In genomic region chr22:24437820-24438328, GRCh38 we compare ENCODE assay signal across 10 cellular contexts. TPM values are rescaled to one million over a fixed set of nuclear protein-coding genes. Genes with fewer than 3 reads are reported as not detected.
DNase-seq lines count a peak whose midpoint lies in the region; ATAC-seq, FAIRE-seq and TF ChIP-seq lines count a peak whose summit lies in the region.
"Had no signal": no experiment of that assay in that cellular context is flagged by ENCODE, and none has a peak within 500 bp of the region (broad histone marks: within the 10 kb centered on the region; RNA-seq: fewer than 3 reads in every experiment).

No MANE protein-coding gene starts in this region.

- peak; percentile 12 for TF ChIP-seq CTCF in astrocyte (IDR thresholded peaks at IDR 0.05; ENCODE audit: insufficient read depth, low read depth, low read length)

- H2BK5ac ChIP-seq in trophoblast cell (ENCODE audit: low read depth, low read length, poor library complexity), result no peak overlapping the region

- H3K4me1 ChIP-seq in astrocyte (ENCODE audit: insufficient read depth, low read length), result peaks cover 16% of the 10 kb centered on the region
- H3K4me1 ChIP-seq in trophoblast cell (ENCODE audit: control insufficient read depth in 1 of 2, insufficient read depth in 2 of 2, low read length in 2 of 2), result no peaks in the 10 kb centered on the region

- no peak overlapping the region for H3K4me3 Mint-ChIP-seq in activated CD4-positive, alpha-beta T cell treated with anti-CD3 and anti-CD28 coated beads for 36 hours
- H3K4me3 Mint-ChIP-seq in astrocyte (ENCODE audit: unreplicated experiment), result no peak overlapping the region
- H3K4me3 Mint-ChIP-seq: neural crest cell had no signal

- no peaks in the 10 kb centered on the region for H3K79me2 ChIP-seq in astrocyte (ENCODE audit: insufficient read depth, low read length)
- H3K79me2 ChIP-seq in trophoblast cell (ENCODE audit: control insufficient read depth, insufficient read depth, low read length, poor library complexity), result no peaks in the 10 kb centered on the region

- no peak overlapping the region for H3K4ac ChIP-seq in trophoblast cell (ENCODE audit: low read depth, low read length)

- H3K4me3 ChIP-seq in astrocyte (ENCODE audit: insufficient read depth, low read depth, low read length) (no peak overlapping the region), trophoblast cell (ENCODE audit: low read depth, low read length) (no peak overlapping the region)
- H3K4me3 ChIP-seq: thoracic aorta had no signal

- H2BK12ac ChIP-seq in trophoblast cell (ENCODE audit: low read length), result no peak overlapping the region

- H3K36me3 ChIP-seq in astrocyte (ENCODE audit: insufficient read depth, low read length), result no peaks in the 10 kb centered on the region
- H3K36me3 ChIP-seq in trophoblast cell (ENCODE audit: control insufficient read depth in 1 of 2, insufficient read depth in 2 of 2, low read length in 2 of 2), result no peaks in the 10 kb centered on the region
- H3K36me3 ChIP-seq: thoracic aorta had no signal

- H2AK5ac ChIP-seq in trophoblast cell (ENCODE audit: low read length), result no peak overlapping the region

- no peaks in the 10 kb centered on the region for H3K9me3 Mint-ChIP-seq in activated CD4-positive, alpha-beta T cell treated with anti-CD3 and anti-CD28 coated beads for 36 hours (ENCODE audit: low read depth)
- peaks cover 5% of the 10 kb centered on the region for H3K9me3 Mint-ChIP-seq in astrocyte (ENCODE audit: unreplicated experiment)
- H3K9me3 Mint-ChIP-seq: neural crest cell had no signal

- H3K79me1 ChIP-seq in trophoblast cell (ENCODE audit: low read length), result no peaks in the 10 kb centered on the region

- H3K9me3 ChIP-seq in astrocyte (ENCODE audit: insufficient read depth, low read depth, low read length) (no peaks in the 10 kb centered on the region), trophoblast cell (ENCODE audit: insufficient read depth, low read depth, low read length) (no peaks in the 10 kb centered on the region)
- H3K9me3 ChIP-seq: thoracic aorta had no signal

- no peaks in the 10 kb centered on the region for H3K27me3 ChIP-seq in astrocyte (ENCODE audit: insufficient read depth, low read length)
- no peaks in the 10 kb centered on the region for H3K27me3 ChIP-seq in trophoblast cell (ENCODE audit: insufficient read depth, low read length)

- CTCF ChIA-PET in activated CD4-positive, alpha-beta T cell treated with anti-CD3 and anti-CD28 coated beads for 36 hours (lab: Charles Lee), result interaction anchor here (0.9 to 2.0 kb wide), 4 partner anchors 11 to 90 kb away, joined by 3 to 9 read pairs (median 4); partner anchors contain the start of gene ADORA2A

- H2AFZ ChIP-seq in astrocyte (ENCODE audit: low read depth, low read length), result no peak overlapping the region
- no peak overlapping the region for H2AFZ ChIP-seq in trophoblast cell (ENCODE audit: insufficient read depth, low read length, poor library complexity)

- H4K91ac ChIP-seq in trophoblast cell (ENCODE audit: low read depth, low read length), result no peak overlapping the region

- intact Hi-C loops in activated CD4-positive, alpha-beta T cell treated with anti-CD3 and anti-CD28 coated beads for 36 hours (cut with DNase I, micrococcal nuclease), result no loop called here

- DNase-seq in activated CD4-positive, alpha-beta T cell treated with anti-CD3 and anti-CD28 coated beads for 36 hours, result peak; percentile 44
- DNase-seq in activated CD4-positive, alpha-beta T cell treated with anti-CD3 and anti-CD28 coated beads, Interleukin-2, amount 50 U/mL, for 1 hour, result no peak
- DNase-seq in HT1080 (ENCODE audit: low read depth) (peak; percentile 28), astrocyte (ENCODE audit: low read depth) (no peak), trophoblast cell (peak; percentile 61 to 68), amygdala (lab: John Stamatoyannopoulos, UW) (no peak), KBM-7 (no peak)

- no peak overlapping the region for H3K9ac ChIP-seq in astrocyte (ENCODE audit: low read length)
- H3K9ac ChIP-seq in trophoblast cell (ENCODE audit: low read length), result no peak overlapping the region

- no peak overlapping the region for H3K23ac ChIP-seq in trophoblast cell (ENCODE audit: low read length)

- H4K20me1 ChIP-seq in astrocyte (ENCODE audit: insufficient read depth, low read length), result no peaks in the 10 kb centered on the region

- H3K27ac ChIP-seq in astrocyte (ENCODE audit: low read depth, low read length), result no peak overlapping the region
- no peak overlapping the region for H3K27ac ChIP-seq in trophoblast cell (ENCODE audit: low read depth, low read length)
- H3K27ac ChIP-seq: thoracic aorta had no signal

- H3K18ac ChIP-seq in trophoblast cell (ENCODE audit: low read length), result no peak overlapping the region

- no peak overlapping the region for H3K4me2 ChIP-seq in astrocyte (ENCODE audit: low read length)
- H3K4me2 ChIP-seq in trophoblast cell (ENCODE audit: low read length), result no peak overlapping the region

- H3K36me3 Mint-ChIP-seq in activated CD4-positive, alpha-beta T cell treated with anti-CD3 and anti-CD28 coated beads for 36 hours (ENCODE audit: low read depth), result peaks cover 58% of the 10 kb centered on the region
- H3K36me3 Mint-ChIP-seq in astrocyte (ENCODE audit: low read depth, unreplicated experiment), result peaks cover 3% of the 10 kb centered on the region

- H4K8ac ChIP-seq in trophoblast cell (ENCODE audit: low read depth, low read length), result no peak overlapping the region

- POLR2A ChIA-PET in activated CD4-positive, alpha-beta T cell treated with anti-CD3 and anti-CD28 coated beads for 36 hours (lab: Charles Lee), result no interaction called here

- FAIRE-seq in astrocyte (lab: Jason Lieb, UNC), result no peak

- in situ Hi-C loops in KBM-7 (cut with MboI; ENCODE audit: low pct_unique_long_range_greater_than_20kb, low sequenced_read_pairs), result no loop called here

- H2BK120ac ChIP-seq in trophoblast cell (ENCODE audit: insufficient read depth, low read length, poor library complexity), result no peak overlapping the region

- no peak overlapping the region for H4K12ac ChIP-seq in trophoblast cell (ENCODE audit: low read depth, low read length)

- H3K27me3 Mint-ChIP-seq in activated CD4-positive, alpha-beta T cell treated with anti-CD3 and anti-CD28 coated beads for 36 hours, result no peaks in the 10 kb centered on the region
- peaks cover 3% of the 10 kb centered on the region for H3K27me3 Mint-ChIP-seq in astrocyte (ENCODE audit: low read depth, unreplicated experiment)

- no peak overlapping the region for H3K14ac ChIP-seq in trophoblast cell (ENCODE audit: low read length)

- H3K4me1 Mint-ChIP-seq in activated CD4-positive, alpha-beta T cell treated with anti-CD3 and anti-CD28 coated beads for 36 hours, result peaks cover 76% of the 10 kb centered on the region
- H3K4me1 Mint-ChIP-seq in astrocyte (ENCODE audit: low read depth, unreplicated experiment), result peaks cover 4% of the 10 kb centered on the region

- no peak for ATAC-seq in activated CD4-positive, alpha-beta T cell treated with anti-CD3 and anti-CD28 coated beads for 36 hours
- no peak for ATAC-seq in GM21723 (IDR thresholded peaks at IDR 0.05; ENCODE audit: unreplicated experiment)

- H3K27ac Mint-ChIP-seq in activated CD4-positive, alpha-beta T cell treated with anti-CD3 and anti-CD28 coated beads for 36 hours, result peak overlapping the region; percentile 99
- H3K27ac Mint-ChIP-seq in astrocyte (ENCODE audit: unreplicated experiment), result no peak overlapping the region

- no CpG with 5 or more reads among the region's 3 CpGs for WGBS in trophoblast cell (ENCODE audit: extremely low coverage, insufficient coverage, insufficient read length)

RNA-seq across cellular contexts. Expression of gene ADORA2A, which starts 10.5 kb away (rescaled TPM):
- total RNA-seq in activated CD4-positive, alpha-beta T cell treated with anti-CD3 and anti-CD28 coated beads for 36 hours, result 10 to 100 TPM; 30.6 to 31.3 TPM
- total RNA-seq in HT1080 (2014; rRNA removed; shearing (Covaris generic)), result 1.5 and 2.3 TPM in 2 replicates
- 2.3 and 3.3 TPM in 2 replicates for polyA plus RNA-seq in HT1080 (2015; cell fraction: cytosol; rRNA removed)
- 2.8 and 7.0 TPM in 2 replicates for polyA plus RNA-seq in HT1080 (2015; cell fraction: nucleus; rRNA removed)
- 2.2 and 3.9 TPM in 2 replicates for total RNA-seq in astrocyte
- 2.0 and 2.6 TPM in 2 replicates for polyA plus RNA-seq in trophoblast cell (2013)

RNA-seq across cellular contexts. Expression of gene UPB1, which starts 57.3 kb away (rescaled TPM):
- total RNA-seq in activated CD4-positive, alpha-beta T cell treated with anti-CD3 and anti-CD28 coated beads for 36 hours, result under 1 TPM; 0.16 to 0.28 TPM
- total RNA-seq in HT1080 (2014; rRNA removed; shearing (Covaris generic)), result not detected in 2 replicates
- 0.05 and 0.15 TPM in 2 replicates for polyA plus RNA-seq in HT1080 (2015; cell fraction: cytosol; rRNA removed)
- polyA plus RNA-seq in HT1080 (2015; cell fraction: nucleus; rRNA removed), result 0.14 and 0.45 TPM in 2 replicates
- total RNA-seq in astrocyte, result 0.30 TPM in 1 of 2 replicates, not detected in the other
- 0.03 and 0.04 TPM in 2 replicates for polyA plus RNA-seq in trophoblast cell (2013)
- total RNA-seq: neural crest cell had no signal

Comparison
In these comparisons a context has a peak if more than half of its experiments do, and no peak if none do; other contexts are left out.
1. DNase-seq: peak in activated CD4-positive, alpha-beta T cell treated with anti-CD3 and anti-CD28 coated beads for 36 hours (single experiment), HT1080 (single experiment) and trophoblast cell (2 of 2); none in activated CD4-positive, alpha-beta T cell treated with anti-CD3 and anti-CD28 coated beads, Interleukin-2, amount 50 U/mL, for 1 hour (single experiment), astrocyte (single experiment), amygdala (0 of 56) and KBM-7 (single experiment).